Comparison of ENCODE assay signal across 8 cellular contexts in genomic region chr4:113901994-113902787, GRCh38.
A peak's percentile ranks its signal among the peaks of the same experiment; 100 is the strongest.
DNase-seq lines count a peak whose midpoint lies in the region; ATAC-seq and TF ChIP-seq lines count a peak whose summit lies in the region.

No MANE protein-coding gene starts in this region.

- peaks cover 23% of the 10 kb centered on the region for H3K4me1 Mint-ChIP-seq in chondrocyte (ENCODE audit: low read depth)

- TF ChIP-seq CTCF in GM20000 (IDR thresholded peaks at IDR 0.05; ENCODE audit: extremely low read depth, missing control alignments) (peak; percentile 28), chondrocyte (IDR thresholded peaks at IDR 0.05) (no peak)

- peak overlapping the region; percentile 4 for H3K27ac Mint-ChIP-seq in chondrocyte (ENCODE audit: unreplicated experiment)

- H3K36me3 Mint-ChIP-seq in chondrocyte (ENCODE audit: low read depth), result peaks cover 16% of the 10 kb centered on the region

- no peak for DNase-seq in GM20000 (ENCODE audit: low spot score)
- peak; percentile 57 for DNase-seq in T-helper 9 cell
- no peak for DNase-seq in chondrocyte (ENCODE audit: low spot score)
- DNase-seq in stimulated activated CD4-positive, alpha-beta T cell treated with anti-CD3 and anti-CD28 coated beads, Interleukin-4, amount 100 ng/mL, for 24 hours, result peak; percentile 64
- DNase-seq in cortex of kidney (lab: John Stamatoyannopoulos, UW), result no peak
- no peak for DNase-seq in amygdala (lab: John Stamatoyannopoulos, UW)
- no peak for DNase-seq in SHP77 treated with DMSO at 0.1 percent for 48 hours (lab: John Stamatoyannopoulos, UW)

- ATAC-seq in HG02852 (IDR thresholded peaks at IDR 0.05; ENCODE audit: unreplicated experiment), result no peak

- H3K4me3 Mint-ChIP-seq in chondrocyte (ENCODE audit: unreplicated experiment), result no peak overlapping the region

- no peaks in the 10 kb centered on the region for H3K9me3 Mint-ChIP-seq in chondrocyte (ENCODE audit: low read depth)

- no peaks in the 10 kb centered on the region for H3K27me3 Mint-ChIP-seq in chondrocyte (ENCODE audit: low read depth)

Comparison
In these comparisons a context has a peak if more than half of its experiments do, and no peak if none do; other contexts are left out.
1. DNase-seq: peak in T-helper 9 cell (single experiment) and stimulated activated CD4-positive, alpha-beta T cell treated with anti-CD3 and anti-CD28 coated beads, Interleukin-4, amount 100 ng/mL, for 24 hours (single experiment); none in GM20000 (single experiment), chondrocyte (single experiment), cortex of kidney (single experiment), amygdala (0 of 56) and SHP77 treated with DMSO at 0.1 percent for 48 hours (single experiment).